ENCODE assay signal across 9 cellular contexts in genomic region chr12:80412343-80412953, GRCh38. TPM values are rescaled to one million over a fixed set of nuclear protein-coding genes. Genes with fewer than 3 reads are reported as not detected.
DNase-seq lines count a peak whose midpoint lies in the region; ATAC-seq and TF ChIP-seq lines count a peak whose summit lies in the region.
"Had no signal": no experiment of that assay in that cellular context is flagged by ENCODE, and none has a peak within 500 bp of the region (broad histone marks: within the 10 kb centered on the region; RNA-seq: fewer than 3 reads in every experiment).

No MANE protein-coding gene starts in this region.

- peak; percentile 83 for TF ChIP-seq RAD21 in SK-N-SH (IDR thresholded peaks at IDR 0.05; ENCODE audit: low read length)

- CTCF ChIA-PET in activated CD4-positive, alpha-beta T cell treated with anti-CD3 and anti-CD28 coated beads, Interleukin-2, amount 10 ng/mL, durations not matched to agents 7 days and 5 days (lab: Charles Lee), result no interaction called here
- CTCF ChIA-PET in SK-N-SH (lab: Yijun Ruan, JAX), result interaction anchor here (0.5 to 1.7 kb wide), 10 partner anchors 9 to 716 kb away, joined by 3 to 5 read pairs (median 3); no protein-coding TSS in a partner anchor

- H3K4me2 ChIP-seq in SK-N-SH, result no peak overlapping the region

- no peak overlapping the region for H3K27ac Mint-ChIP-seq in activated CD4-positive, alpha-beta T cell treated with anti-CD3 and anti-CD28 coated beads, Interleukin-2, amount 10 ng/mL, durations not matched to agents 7 days and 5 days
- no peak overlapping the region for H3K27ac Mint-ChIP-seq in progenitor cell of endocrine pancreas
- H3K27ac Mint-ChIP-seq: CD4-positive, alpha-beta memory T cell had no signal

- H3F3A ChIP-seq in SK-N-SH (replicated peaks; ENCODE audit: insufficient read depth), result no peaks in the 10 kb centered on the region

- no peak overlapping the region for H3K27ac ChIP-seq in SK-N-SH (ENCODE audit: low read depth in 2 of 2, low read length in 1 of 2)

- H3K4me3 ChIP-seq in SK-N-SH (ENCODE audit: low read depth in 2 of 2, low read length in 1 of 2), result no peak overlapping the region; a peak in 1 of 4 replicates
- H3K4me3 ChIP-seq in fibroblast of the aortic adventitia (ENCODE audit: low read depth, low read length), result no peak overlapping the region

- H3K4me1 Mint-ChIP-seq in activated CD4-positive, alpha-beta T cell treated with anti-CD3 and anti-CD28 coated beads, Interleukin-2, amount 10 ng/mL, durations not matched to agents 7 days and 5 days, result no peaks in the 10 kb centered on the region
- H3K4me1 Mint-ChIP-seq in progenitor cell of endocrine pancreas (ENCODE audit: low read depth), result no peaks in the 10 kb centered on the region
- H3K4me1 Mint-ChIP-seq: CD4-positive, alpha-beta memory T cell had no signal

- peak; percentile 85 for ATAC-seq in HG02678 (IDR thresholded peaks at IDR 0.05; ENCODE audit: unreplicated experiment)

- no peaks in the 10 kb centered on the region for H3K9me3 ChIP-seq in SK-N-SH

- H2AFZ ChIP-seq in SK-N-SH (ENCODE audit: low read depth), result no peak overlapping the region

- no peak overlapping the region for H3K4me3 Mint-ChIP-seq in activated CD4-positive, alpha-beta T cell treated with anti-CD3 and anti-CD28 coated beads, Interleukin-2, amount 10 ng/mL, durations not matched to agents 7 days and 5 days
- H3K4me3 Mint-ChIP-seq in progenitor cell of endocrine pancreas (ENCODE audit: low read depth), result no peak overlapping the region
- H3K4me3 Mint-ChIP-seq: CD4-positive, alpha-beta memory T cell had no signal

- peak; percentile 88 for TF ChIP-seq CTCF in SK-N-SH (IDR thresholded peaks at IDR 0.05)
- peak; percentile 67 for TF ChIP-seq CTCF in fibroblast of the aortic adventitia (IDR thresholded peaks at IDR 0.05; ENCODE audit: insufficient read depth, low read length)
- peak; percentile 95 for TF ChIP-seq CTCF in progenitor cell of endocrine pancreas (IDR thresholded peaks at IDR 0.05; ENCODE audit: unreplicated experiment)

- H3K36me3 ChIP-seq in SK-N-SH (replicated peaks in 1 of 2; ENCODE audit: control insufficient read depth in 1 of 2, insufficient read depth in 2 of 2, low read length in 1 of 2), result no peaks in the 10 kb centered on the region

- no peak for TF ChIP-seq EP300 in SK-N-SH (IDR thresholded peaks at IDR 0.05; ENCODE audit: borderline replicate concordance in 1 of 2, low read depth in 1 of 2, low read length in 1 of 2)

- H3K36me3 Mint-ChIP-seq in activated CD4-positive, alpha-beta T cell treated with anti-CD3 and anti-CD28 coated beads, Interleukin-2, amount 10 ng/mL, durations not matched to agents 7 days and 5 days (ENCODE audit: low read depth), result no peaks in the 10 kb centered on the region
- no peaks in the 10 kb centered on the region for H3K36me3 Mint-ChIP-seq in progenitor cell of endocrine pancreas (ENCODE audit: insufficient read depth)
- H3K36me3 Mint-ChIP-seq: CD4-positive, alpha-beta memory T cell had no signal

- H3K27me3 Mint-ChIP-seq in activated CD4-positive, alpha-beta T cell treated with anti-CD3 and anti-CD28 coated beads, Interleukin-2, amount 10 ng/mL, durations not matched to agents 7 days and 5 days, result no peaks in the 10 kb centered on the region
- H3K27me3 Mint-ChIP-seq in progenitor cell of endocrine pancreas, result peaks cover 3% of the 10 kb centered on the region
- H3K27me3 Mint-ChIP-seq: CD4-positive, alpha-beta memory T cell had no signal

- WGBS in SK-N-SH (ENCODE audit: low lambda C conversion rate), result 1% methylated on average over 3 of the region's 3 CpGs

- peaks cover 9% of the 10 kb centered on the region; the same call in 1 of the 2 replicates for H3K27me3 ChIP-seq in SK-N-SH (ENCODE audit: insufficient read depth)

- peak; percentile 14 for DNase-seq in activated CD4-positive, alpha-beta T cell treated with anti-CD3 and anti-CD28 coated beads, Interleukin-2, amount 10 ng/mL, durations not matched to agents 7 days and 5 days
- DNase-seq in activated CD4-positive, alpha-beta T cell treated with anti-CD3 and anti-CD28 coated beads, Interleukin-2, amount 50 U/mL, for 1 hour, result no peak
- DNase-seq in NCI-H1092 treated with DMSO at 0.1 percent for 48 hours (lab: John Stamatoyannopoulos, UW), result peak; percentile 48
- DNase-seq in SK-N-SH, result peak; percentile 30
- peak; percentile 79 for DNase-seq in fibroblast of the aortic adventitia (ENCODE audit: low read depth)
- no peak for DNase-seq in progenitor cell of endocrine pancreas (ENCODE audit: low spot score, unreplicated experiment)
- no peak for DNase-seq in GF-D8 (lab: John Stamatoyannopoulos, UW)

- no peaks in the 10 kb centered on the region for H3K79me2 ChIP-seq in SK-N-SH (ENCODE audit: insufficient read depth)

- H3K9me3 Mint-ChIP-seq in activated CD4-positive, alpha-beta T cell treated with anti-CD3 and anti-CD28 coated beads, Interleukin-2, amount 10 ng/mL, durations not matched to agents 7 days and 5 days, result no peaks in the 10 kb centered on the region
- H3K9me3 Mint-ChIP-seq in progenitor cell of endocrine pancreas (ENCODE audit: low read depth), result no peaks in the 10 kb centered on the region

- H4K20me1 ChIP-seq in SK-N-SH (ENCODE audit: insufficient read depth), result no peaks in the 10 kb centered on the region

- H3K9me2 ChIP-seq in SK-N-SH, result no peaks in the 10 kb centered on the region

- H3K4me1 ChIP-seq in SK-N-SH (ENCODE audit: control insufficient read depth in 1 of 2, insufficient read depth in 2 of 2, low read depth in 1 of 2, low read length in 1 of 2), result no peaks in the 10 kb centered on the region

- no peak overlapping the region for H3K9ac ChIP-seq in SK-N-SH

- POLR2A ChIA-PET in activated CD4-positive, alpha-beta T cell treated with anti-CD3 and anti-CD28 coated beads, Interleukin-2, amount 10 ng/mL, durations not matched to agents 7 days and 5 days (lab: Charles Lee), result no interaction called here
- POLR2A ChIA-PET in SK-N-SH (lab: Yijun Ruan, JAX), result no interaction called here

TF ChIP-seq in SK-N-SH, 30 proteins besides CTCF, POLR2A, EP300 and RAD21:
- TF ChIP-seq ZBTB33 (IDR thresholded peaks at IDR 0.05; ENCODE audit: borderline replicate concordance, low read depth), result no peak
- peak; percentile 54 for TF ChIP-seq SMC3 (IDR thresholded peaks at IDR 0.05; ENCODE audit: low read depth, low read length)

RNA-seq across cellular contexts. Expression of gene PTPRQ, which starts 31.6 kb away (rescaled TPM):
- total RNA-seq in activated CD4-positive, alpha-beta T cell treated with anti-CD3 and anti-CD28 coated beads, Interleukin-2, amount 10 ng/mL, durations not matched to agents 7 days and 5 days, result not detected
- 0.46 and 1.4 TPM in 2 replicates for polyA plus RNA-seq in SK-N-SH (2012; rRNA removed)
- polyA plus RNA-seq in SK-N-SH (2012; cell fraction: cytosol; rRNA removed), result 0.90 and 1.0 TPM in 2 replicates
- 0.35 and 1.0 TPM in 2 replicates for polyA plus RNA-seq in SK-N-SH (2012; cell fraction: nucleus; rRNA removed)
- total RNA-seq in fibroblast of the aortic adventitia (ENCODE audit: low replicate concordance) (1.2 and 32.1 TPM in 2 replicates), progenitor cell of endocrine pancreas (0.16 and 0.19 TPM in 2 replicates)
- total RNA-seq: CD4-positive, alpha-beta memory T cell had no signal
- polyA plus RNA-seq: CD4-positive, alpha-beta memory T cell had no signal

Comparison
In these comparisons a context has a peak if more than half of its experiments do, and no peak if none do; other contexts are left out.
1. DNase-seq: peak in activated CD4-positive, alpha-beta T cell treated with anti-CD3 and anti-CD28 coated beads, Interleukin-2, amount 10 ng/mL, durations not matched to agents 7 days and 5 days (single experiment), NCI-H1092 treated with DMSO at 0.1 percent for 48 hours (single experiment), SK-N-SH (single experiment) and fibroblast of the aortic adventitia (single experiment); none in activated CD4-positive, alpha-beta T cell treated with anti-CD3 and anti-CD28 coated beads, Interleukin-2, amount 50 U/mL, for 1 hour (single experiment), progenitor cell of endocrine pancreas (single experiment) and GF-D8 (single experiment).
2. Peak in every context shown above with its lines, with median percentiles within 50 percentile points of each other: CTCF ChIP-seq.